15 cellular contexts compared by ENCODE assay signal in the genomic region with DNA sequence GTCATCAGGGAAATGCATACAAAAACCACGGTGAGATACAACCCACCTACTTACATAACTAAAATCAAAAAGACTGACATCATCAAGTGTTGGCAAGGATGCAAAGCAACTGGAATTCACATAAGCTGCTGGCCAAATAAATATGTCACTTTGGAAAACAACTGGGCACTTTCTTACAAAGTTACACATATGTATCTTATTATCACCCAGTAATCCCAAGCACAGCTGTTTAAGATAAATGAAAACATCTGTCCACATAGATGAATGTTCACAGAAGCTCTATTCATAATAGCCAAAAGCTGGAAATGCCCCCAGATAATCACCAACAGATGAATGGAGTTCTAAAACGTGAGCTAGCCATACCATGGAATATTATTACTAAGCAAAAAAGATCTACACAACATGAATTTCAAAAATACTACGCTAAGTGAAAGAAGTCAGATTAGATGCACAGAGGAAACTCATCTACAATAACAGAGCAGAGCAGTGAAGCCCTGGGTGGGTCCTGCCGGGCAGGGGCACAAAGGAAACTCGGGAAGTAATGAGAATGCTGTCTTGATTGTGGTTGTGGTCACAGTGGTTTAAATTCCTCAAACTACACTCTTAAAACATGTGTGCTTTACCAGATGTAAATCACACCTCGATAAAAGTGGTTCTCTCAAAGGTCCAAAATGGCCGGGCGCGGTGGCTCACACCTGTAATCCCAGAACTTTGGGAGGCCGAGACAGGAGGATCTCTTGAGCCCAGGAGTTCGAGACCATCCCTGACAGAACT. TPM values are rescaled to one million over a fixed set of nuclear protein-coding genes. Genes with fewer than 3 reads are reported as not detected.
DNase-seq lines count a peak whose midpoint lies in the region; ATAC-seq and TF ChIP-seq lines count a peak whose summit lies in the region.
"Had no signal": no experiment of that assay in that cellular context is flagged by ENCODE, and none has a peak within 500 bp of the region (broad histone marks: within the 10 kb centered on the region; RNA-seq: fewer than 3 reads in every experiment).

No MANE protein-coding gene starts in this region.

- H3K9me3 Mint-ChIP-seq in T-cell (peaks cover 0 to 5% (median 0%) of the 10 kb centered on the region in 3 donors), immature natural killer cell (no peaks in the 10 kb centered on the region), endodermal cell (peaks cover 30% of the 10 kb centered on the region)

- H3K4me1 ChIP-seq in endodermal cell (ENCODE audit: control insufficient read depth, insufficient read depth, low read length) (peaks cover 3% of the 10 kb centered on the region), gastroesophageal sphincter (peaks cover 0 to 23% (median 0%) of the 10 kb centered on the region in 3 donors)

- H3K4me3 Mint-ChIP-seq in T-cell (peak overlapping the region in 1 of 3 donors; percentile 36), immature natural killer cell (peak overlapping the region in 4 of 5 donors; percentile 3 to 28 (median 6)), endodermal cell (no peak overlapping the region)

- ATAC-seq in T-cell (replicated peaks in 1 of 4) (peak in 1 of 4 experiments; percentile 39), gastroesophageal sphincter (no peak), HG02571 (IDR thresholded peaks at IDR 0.05; ENCODE audit: unreplicated experiment) (no peak)

- H3K27me3 ChIP-seq in endodermal cell (ENCODE audit: control insufficient read depth, insufficient read depth, low read length, poor library complexity, severe bottlenecking) (no peaks in the 10 kb centered on the region), gastroesophageal sphincter (no peaks in the 10 kb centered on the region)
- H3K27me3 ChIP-seq: stomach had no signal

- no peak overlapping the region for H3K4me3 ChIP-seq in endodermal cell (ENCODE audit: low read length)
- H3K4me3 ChIP-seq in gastroesophageal sphincter, result no peak overlapping the region
- H3K4me3 ChIP-seq: stomach had no signal

- H3K36me3 ChIP-seq in endodermal cell (ENCODE audit: control insufficient read depth, insufficient read depth, low read length) (peaks cover 34% of the 10 kb centered on the region), gastroesophageal sphincter (no peaks in the 10 kb centered on the region)
- H3K36me3 ChIP-seq: stomach had no signal

- TF ChIP-seq POLR2A in gastroesophageal sphincter (IDR thresholded peaks at IDR 0.05), result no peak

- WGBS in endodermal cell (ENCODE audit: insufficient coverage in 1 of 2, insufficient read length in 1 of 2), 2 experiments, result 93 to 96% methylated on average over 5 to 11 of the region's 11 CpGs
- 66 to 77% methylated on average over 5 to 11 of the region's 11 CpGs for WGBS in gastroesophageal sphincter (ENCODE audit: low coverage in 1 of 2), 2 donors

- TF ChIP-seq CTCF in endodermal cell (conservative IDR thresholded peaks at IDR 0.05), result no peak
- TF ChIP-seq CTCF in gastroesophageal sphincter (IDR thresholded peaks at IDR 0.05), result no peak

- no peak for TF ChIP-seq EP300 in gastroesophageal sphincter (IDR thresholded peaks at IDR 0.05)

- H3K9ac ChIP-seq in endodermal cell (ENCODE audit: extremely low read depth, low read length, poor library complexity, severe bottlenecking), result no peak overlapping the region

- POLR2A ChIA-PET in T-cell (lab: Charles Lee), result no interaction called here

- no peak overlapping the region for H3K27ac ChIP-seq in endodermal cell (ENCODE audit: low read depth, low read length)
- H3K27ac ChIP-seq in gastroesophageal sphincter, result no peak overlapping the region
- H3K27ac ChIP-seq: stomach had no signal

- H3K4me1 Mint-ChIP-seq in T-cell (peaks cover 72 to 82% (median 81%) of the 10 kb centered on the region in 3 donors), immature natural killer cell (peaks cover 46 to 59% of the 10 kb centered on the region in 2 donors), endodermal cell (peaks cover 13% of the 10 kb centered on the region)

- CTCF ChIA-PET in T-cell (lab: Charles Lee), result no interaction called here

- DNase-seq in AG20443 (ENCODE audit: low spot score), result peak; percentile 52
- peak; percentile 57 for DNase-seq in GM03348 (ENCODE audit: low spot score)
- no peak for DNase-seq in T-cell
- peak in 1 of 3 donors; percentile 9 for DNase-seq in immature natural killer cell
- no peak for DNase-seq in endodermal cell
- DNase-seq in NOMO-1 treated with dmso at 0.1 percent for 144 hours (lab: John Stamatoyannopoulos, UW; ENCODE audit: unreplicated experiment), result no peak
- DNase-seq: activated CD4-positive, CD25-positive, alpha-beta regulatory T cell treated with anti-CD3 and anti-CD28 coated beads, Interleukin-2, amount 50 U/mL, for 72 hours; DMS53; mammary epithelial cell; NCI-H1105; NCI-H526 treated with DMSO at 0.1 percent for 48 hours; stimulated activated CD4-positive, alpha-beta T cell treated with anti-CD3 and anti-CD28 coated beads, Interleukin-2, amount 100 ng/mL, for 48 hours; stomach had no signal

- H3K27ac Mint-ChIP-seq in T-cell (peak overlapping the region; percentile 17 to 71), immature natural killer cell (peak overlapping the region in 2 of 6 donors; percentile 7 to 51), endodermal cell (no peak overlapping the region)

- peaks cover 24% of the 10 kb centered on the region for H3K36me3 Mint-ChIP-seq in T-cell
- H3K36me3 Mint-ChIP-seq in immature natural killer cell, result peaks cover 0 to 4% (median 0%) of the 10 kb centered on the region in 3 donors
- H3K36me3 Mint-ChIP-seq in endodermal cell (ENCODE audit: low read depth), result peaks cover 65% of the 10 kb centered on the region

- no peaks in the 10 kb centered on the region for H3K27me3 Mint-ChIP-seq in T-cell
- peaks cover 0 to 3% (median 0%) of the 10 kb centered on the region in 3 donors for H3K27me3 Mint-ChIP-seq in immature natural killer cell (ENCODE audit: low read depth in 3 of 3)
- no peaks in the 10 kb centered on the region for H3K27me3 Mint-ChIP-seq in endodermal cell (ENCODE audit: insufficient read depth)

- H3K9me3 ChIP-seq in endodermal cell (ENCODE audit: control insufficient read depth, low read length) (peaks cover 42% of the 10 kb centered on the region), gastroesophageal sphincter (no peaks in the 10 kb centered on the region)
- H3K9me3 ChIP-seq: stomach had no signal

RNA-seq across cellular contexts. Expression of a gene that starts 8.5 kb away (rescaled TPM):
- total RNA-seq in T-cell, result 10 to 100 TPM; 25.6 to 38.7 (median 35.6) TPM
- polyA plus RNA-seq in immature natural killer cell, result 1 to 10 TPM in 2 of 3 donors, under 1 TPM in 1; 0.10 to 1.7 (median 1.1) TPM
- 10 to 100 TPM; 40.1 to 43.1 TPM for total RNA-seq in endodermal cell
- 36.8 TPM for polyA plus RNA-seq in endodermal cell (2013, experiment 1 of 2)
- polyA plus RNA-seq in endodermal cell (2013, experiment 2 of 2), result 37.7 TPM
- total RNA-seq in gastroesophageal sphincter, result 10 to 100 TPM; 27.5 to 49.2 (median 28.2) TPM

Comparison
In these comparisons a context has a peak if more than half of its experiments do, and no peak if none do; other contexts are left out.
1. DNase-seq: peak in AG20443 (single experiment) and GM03348 (single experiment); none in T-cell (0 of 34), endodermal cell (single experiment) and NOMO-1 treated with dmso at 0.1 percent for 144 hours (single experiment).